In the genomic region with DNA sequence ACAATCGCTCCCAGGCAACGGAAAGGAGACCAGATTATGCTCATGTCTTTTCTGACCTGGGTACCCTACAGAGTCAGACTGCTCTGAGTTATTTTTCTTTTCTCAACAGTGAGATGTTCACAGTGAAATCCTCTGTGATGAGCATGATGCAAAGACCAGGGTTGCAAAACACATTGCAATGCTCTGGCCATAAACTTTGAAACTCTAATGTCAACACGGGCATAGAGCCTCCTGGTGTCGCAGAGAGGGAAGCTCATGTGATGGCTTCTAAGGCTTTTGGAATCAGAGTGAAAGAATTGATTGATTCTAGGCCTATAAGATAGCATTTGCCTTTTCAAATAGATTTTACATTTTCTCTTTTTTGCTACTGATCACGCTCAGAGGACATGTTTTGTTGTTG, we compare ENCODE assay signal across 15 cellular contexts.
DNase-seq lines count a peak whose midpoint lies in the region; TF ChIP-seq lines count a peak whose summit lies in the region.
"Had no signal": no experiment of that assay in that cellular context is flagged by ENCODE, and none has a peak within 500 bp of the region (broad histone marks: within the 10 kb centered on the region; RNA-seq: fewer than 3 reads in every experiment).

No MANE protein-coding gene starts in this region.

- no peaks in the 10 kb centered on the region for H3K79me2 ChIP-seq in osteoblast (ENCODE audit: insufficient read depth, low read length)

- H3K9me3 Mint-ChIP-seq in endodermal cell (no peaks in the 10 kb centered on the region), mesothelial cell of epicardium (peaks cover 3% of the 10 kb centered on the region)
- H3K9me3 Mint-ChIP-seq: activated naive CD8-positive, alpha-beta T cell treated with anti-CD3 and anti-CD28 coated beads, Interleukin-2, amount 10 ng/mL, durations not matched to agents 7 days and 5 days had no signal

- H3K4me3 Mint-ChIP-seq in endodermal cell (no peak overlapping the region), mesothelial cell of epicardium (no peak overlapping the region)
- H3K4me3 Mint-ChIP-seq: activated naive CD8-positive, alpha-beta T cell treated with anti-CD3 and anti-CD28 coated beads, Interleukin-2, amount 10 ng/mL, durations not matched to agents 7 days and 5 days; T-cell had no signal

- H3K27me3 Mint-ChIP-seq in endodermal cell (ENCODE audit: insufficient read depth) (no peaks in the 10 kb centered on the region), mesothelial cell of epicardium (ENCODE audit: low read depth) (no peaks in the 10 kb centered on the region)
- H3K27me3 Mint-ChIP-seq: activated naive CD8-positive, alpha-beta T cell treated with anti-CD3 and anti-CD28 coated beads, Interleukin-2, amount 10 ng/mL, durations not matched to agents 7 days and 5 days; T-cell had no signal

- no peaks in the 10 kb centered on the region for H3K36me3 ChIP-seq in endodermal cell (ENCODE audit: control insufficient read depth, insufficient read depth, low read length)
- H3K36me3 ChIP-seq in osteoblast (ENCODE audit: insufficient read depth, low read length): no peaks in the 10 kb centered on the region
- H3K36me3 ChIP-seq: neutrophil, thoracic aorta had no signal

- peak; percentile 39 for DNase-seq in GM04503 (ENCODE audit: low read depth)
- peak; percentile 53 for DNase-seq in MV-4-11 (lab: John Stamatoyannopoulos, UW)
- DNase-seq in endodermal cell: peak; percentile 60
- DNase-seq in osteoblast (ENCODE audit: insufficient read length, low spot score, missing footprints): peak; percentile 19
- DNase-seq in KG1 (lab: John Stamatoyannopoulos, UW): no peak
- DNase-seq in mesothelial cell of epicardium (ENCODE audit: low spot score in 2 of 2, unreplicated experiment in 2 of 2): no peak
- DNase-seq in stimulated activated naive CD4-positive, alpha-beta T cell (lab: John Stamatoyannopoulos, UW): no peak
- no peak for DNase-seq in activated effector memory CD4-positive, alpha-beta T cell treated with Interleukin-2 at 50 U/mL for 16 hours
- DNase-seq: activated naive CD8-positive, alpha-beta T cell treated with anti-CD3 and anti-CD28 coated beads, Interleukin-2, amount 10 ng/mL, durations not matched to agents 7 days and 5 days; DMS79 treated with DMSO at 0.1 percent for 48 hours; Karpas-422; NCI-H526; T-cell had no signal

- H3K4me1 ChIP-seq in endodermal cell (ENCODE audit: control insufficient read depth, insufficient read depth, low read length) (peaks cover 6% of the 10 kb centered on the region), osteoblast (ENCODE audit: insufficient read depth, low read length) (peaks cover 8% of the 10 kb centered on the region)

- H3K9me3 ChIP-seq in endodermal cell (ENCODE audit: control insufficient read depth, low read length): no peaks in the 10 kb centered on the region
- no peaks in the 10 kb centered on the region for H3K9me3 ChIP-seq in osteoblast (ENCODE audit: low read depth, low read length)
- H3K9me3 ChIP-seq: neutrophil, thoracic aorta had no signal

- H3K36me3 Mint-ChIP-seq in endodermal cell (ENCODE audit: low read depth) (no peaks in the 10 kb centered on the region), mesothelial cell of epicardium (no peaks in the 10 kb centered on the region)
- H3K36me3 Mint-ChIP-seq: activated naive CD8-positive, alpha-beta T cell treated with anti-CD3 and anti-CD28 coated beads, Interleukin-2, amount 10 ng/mL, durations not matched to agents 7 days and 5 days; T-cell had no signal

- TF ChIP-seq CTCF in endodermal cell (conservative IDR thresholded peaks at IDR 0.05) (peak; percentile 73), osteoblast (IDR thresholded peaks at IDR 0.05; ENCODE audit: extremely low read depth, low read depth, low read length) (peak; percentile 70), mesothelial cell of epicardium (IDR thresholded peaks at IDR 0.05; ENCODE audit: unreplicated experiment) (no peak)

- WGBS in endodermal cell (ENCODE audit: insufficient coverage in 1 of 2, insufficient read length in 1 of 2), 2 experiments: 73 to 81% methylated on average over 5 of the region's 5 CpGs

- H4K20me1 ChIP-seq in osteoblast (ENCODE audit: insufficient read depth, low read length): no peaks in the 10 kb centered on the region

- no peak overlapping the region for H3K27ac ChIP-seq in endodermal cell (ENCODE audit: low read depth, low read length)
- no peak overlapping the region for H3K27ac ChIP-seq in osteoblast (ENCODE audit: low read depth, low read length)
- H3K27ac ChIP-seq: neutrophil, thoracic aorta had no signal

- H3K9ac ChIP-seq in endodermal cell (ENCODE audit: extremely low read depth, low read length, poor library complexity, severe bottlenecking): no peak overlapping the region

- no peak overlapping the region for H2AFZ ChIP-seq in osteoblast (ENCODE audit: low read length)

- no peak overlapping the region for H3K4me2 ChIP-seq in osteoblast (ENCODE audit: insufficient read depth, low read length)

- H3K27me3 ChIP-seq in endodermal cell (ENCODE audit: control insufficient read depth, insufficient read depth, low read length, poor library complexity, severe bottlenecking): no peaks in the 10 kb centered on the region
- no peaks in the 10 kb centered on the region for H3K27me3 ChIP-seq in osteoblast (ENCODE audit: insufficient read depth, low read length)
- H3K27me3 ChIP-seq: neutrophil had no signal

- H3K4me3 ChIP-seq in endodermal cell (ENCODE audit: low read length) (no peak overlapping the region), osteoblast (ENCODE audit: insufficient read depth, low read length) (no peak overlapping the region)
- H3K4me3 ChIP-seq: thoracic aorta had no signal

- H3K4me1 Mint-ChIP-seq in endodermal cell: peaks cover 3% of the 10 kb centered on the region
- peaks cover 47% of the 10 kb centered on the region for H3K4me1 Mint-ChIP-seq in mesothelial cell of epicardium
- H3K4me1 Mint-ChIP-seq: activated naive CD8-positive, alpha-beta T cell treated with anti-CD3 and anti-CD28 coated beads, Interleukin-2, amount 10 ng/mL, durations not matched to agents 7 days and 5 days; T-cell had no signal

- H3K27ac Mint-ChIP-seq in endodermal cell: no peak overlapping the region
- no peak overlapping the region for H3K27ac Mint-ChIP-seq in mesothelial cell of epicardium
- H3K27ac Mint-ChIP-seq: activated naive CD8-positive, alpha-beta T cell treated with anti-CD3 and anti-CD28 coated beads, Interleukin-2, amount 10 ng/mL, durations not matched to agents 7 days and 5 days; T-cell had no signal

Comparison
In these comparisons a context has a peak if more than half of its experiments do, and no peak if none do; other contexts are left out.
1. DNase-seq: peak in GM04503 (single experiment), MV-4-11 (single experiment), endodermal cell (single experiment) and osteoblast (single experiment); none in KG1 (single experiment), mesothelial cell of epicardium (0 of 2), stimulated activated naive CD4-positive, alpha-beta T cell (0 of 6) and activated effector memory CD4-positive, alpha-beta T cell treated with Interleukin-2 at 50 U/mL for 16 hours (single experiment).